8 cellular contexts compared by ENCODE assay signal in the genomic region with DNA sequence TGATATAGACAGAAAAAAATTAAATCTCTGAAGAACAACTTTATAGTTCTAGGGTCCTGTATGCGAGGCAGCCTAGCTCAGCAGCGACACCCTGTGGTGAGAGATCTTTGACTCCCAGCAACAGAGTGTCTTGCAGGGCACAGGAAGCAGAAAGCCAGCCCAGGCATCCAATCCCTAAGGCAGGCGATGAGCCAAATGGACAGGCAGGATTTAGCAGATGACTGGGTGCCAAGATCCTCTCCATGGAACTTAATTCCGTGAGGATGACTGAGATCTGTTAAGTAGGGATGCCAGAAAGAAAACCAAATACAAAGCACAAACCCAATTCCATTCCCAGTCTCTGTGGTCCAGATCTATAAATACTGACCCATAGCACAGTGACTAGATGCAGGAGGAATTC.
A peak's percentile ranks its signal among the peaks of the same experiment; 100 is the strongest.
DNase-seq lines count a peak whose midpoint lies in the region; ATAC-seq and TF ChIP-seq lines count a peak whose summit lies in the region.

No MANE protein-coding gene starts in this region.

- H3K4me3 ChIP-seq in WERI-Rb-1 (ENCODE audit: low read depth, low read length): no peak overlapping the region

- H3K27me3 ChIP-seq in WERI-Rb-1 (ENCODE audit: insufficient read depth, low read depth, severe bottlenecking): no peaks in the 10 kb centered on the region

- in situ Hi-C loops in T47D (cut with HindIII; ENCODE audit: low pct_unique_long_range_greater_than_20kb, low sequenced_read_pairs): no loop called here

- peaks cover 19% of the 10 kb centered on the region for H3K36me3 ChIP-seq in WERI-Rb-1

- ATAC-seq in GM18511 (IDR thresholded peaks at IDR 0.05; ENCODE audit: unreplicated experiment) (peak; percentile 50), GM21447 (IDR thresholded peaks at IDR 0.05; ENCODE audit: unreplicated experiment) (no peak)

- DNase-seq in 8988T: peak; percentile 31
- DNase-seq in NCI-H2196 (lab: John Stamatoyannopoulos, UW; ENCODE audit: unreplicated experiment): peak; percentile 84
- peak; percentile 90 for DNase-seq in WERI-Rb-1
- DNase-seq in T47D (ENCODE audit: low read depth in 1 of 2, low spot score in 1 of 2): peak; percentile 67 to 80
- peak; percentile 78 for DNase-seq in iris pigment epithelial cell (ENCODE audit: low read depth)
- peak; percentile 84 for DNase-seq in stimulated activated CD4-positive, alpha-beta T cell treated with anti-CD3 and anti-CD28 coated beads, Interleukin-15, amount 100 ng/mL, for 24 hours

- peak; percentile 88 for TF ChIP-seq CTCF in WERI-Rb-1 (IDR thresholded peaks at IDR 0.05; ENCODE audit: low read depth, low read length)

- no peak overlapping the region for H3K27ac ChIP-seq in WERI-Rb-1

- no peaks in the 10 kb centered on the region for H3K9me3 ChIP-seq in WERI-Rb-1 (ENCODE audit: severe bottlenecking)

Comparison
In these comparisons a context has a peak if more than half of its experiments do, and no peak if none do; other contexts are left out.
1. DNase-seq: peak in every context shown above with its lines; median percentile 90 in WERI-Rb-1; 84 in NCI-H2196; 84 in stimulated activated CD4-positive, alpha-beta T cell treated with anti-CD3 and anti-CD28 coated beads, Interleukin-15, amount 100 ng/mL, for 24 hours; 78 in iris pigment epithelial cell; 74 in T47D; 31 in 8988T.